Comparison of ENCODE assay signal across 18 cellular contexts in the genomic region with DNA sequence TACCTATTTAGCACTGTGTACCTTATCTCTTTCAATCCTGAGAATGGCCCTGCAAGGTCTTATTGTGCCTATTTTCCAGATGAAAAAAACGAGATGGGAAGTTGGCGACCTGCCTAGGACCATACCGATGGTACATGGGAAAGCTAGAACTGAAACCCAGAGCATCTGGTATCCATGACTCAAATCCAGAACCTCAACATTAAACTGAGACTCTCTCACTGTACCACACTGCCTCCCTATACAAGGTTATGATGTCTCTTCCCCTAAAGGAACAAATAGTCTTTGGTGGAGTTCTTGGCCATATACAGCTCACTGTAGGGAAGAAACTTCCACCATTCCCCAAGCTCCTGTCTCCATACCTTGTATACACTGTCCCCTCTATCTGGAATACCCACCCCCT.
DNase-seq lines count a peak whose midpoint lies in the region; ATAC-seq lines count a peak whose summit lies in the region.
"Had no signal": no experiment of that assay in that cellular context is flagged by ENCODE, and none has a peak within 500 bp of the region (broad histone marks: within the 10 kb centered on the region; RNA-seq: fewer than 3 reads in every experiment).

No MANE protein-coding gene starts in this region.

- H3K4me3 Mint-ChIP-seq in naive thymus-derived CD4-positive, alpha-beta T cell, result no peak overlapping the region
- H3K4me3 Mint-ChIP-seq: CD8-positive, alpha-beta T cell had no signal

- H3K27me3 Mint-ChIP-seq in naive thymus-derived CD4-positive, alpha-beta T cell, result peaks cover 9 to 24% (median 17%) of the 10 kb centered on the region in 5 donors

- ATAC-seq in GM19351 (IDR thresholded peaks at IDR 0.05; ENCODE audit: unreplicated experiment) (peak; percentile 60), HG02870 (IDR thresholded peaks at IDR 0.05; ENCODE audit: unreplicated experiment) (peak; percentile 58), HG03469 (IDR thresholded peaks at IDR 0.05; ENCODE audit: unreplicated experiment) (no peak), GM18517 (IDR thresholded peaks at IDR 0.05; ENCODE audit: unreplicated experiment) (no peak), HG02759 (IDR thresholded peaks at IDR 0.05; ENCODE audit: unreplicated experiment) (no peak)
- peak; percentile 4 for ATAC-seq in naive thymus-derived CD4-positive, alpha-beta T cell
- ATAC-seq: A549; CD8-positive, alpha-beta T cell; K562 had no signal

- CTCF ChIA-PET in naive thymus-derived CD4-positive, alpha-beta T cell (lab: Charles Lee), result no interaction called here

- H3K4me1 Mint-ChIP-seq in naive thymus-derived CD4-positive, alpha-beta T cell, result no peaks in the 10 kb centered on the region

- H3K9me3 ChIP-seq in naive thymus-derived CD4-positive, alpha-beta T cell (ENCODE audit: control insufficient read depth in 2 of 3, low read length in 3 of 3), result no peaks in the 10 kb centered on the region
- H3K9me3 ChIP-seq: A549, BE2C, HAP-1 had no signal

- H3K4me3 ChIP-seq in naive thymus-derived CD4-positive, alpha-beta T cell (ENCODE audit: low read length), result no peak overlapping the region
- H3K4me3 ChIP-seq: A549, HAP-1, K562 had no signal

- intact Hi-C loops in naive thymus-derived CD4-positive, alpha-beta T cell (cut with micrococcal nuclease), result no loop called here

- POLR2A ChIA-PET in naive thymus-derived CD4-positive, alpha-beta T cell (lab: Charles Lee), result no interaction called here

- H3K36me3 ChIP-seq in naive thymus-derived CD4-positive, alpha-beta T cell (ENCODE audit: control insufficient read depth in 2 of 3, insufficient read depth in 3 of 3, low read length in 3 of 3), result no peaks in the 10 kb centered on the region
- H3K36me3 ChIP-seq: BE2C, HAP-1 had no signal

- no peak overlapping the region for H3K27ac ChIP-seq in naive thymus-derived CD4-positive, alpha-beta T cell (ENCODE audit: low read depth, low read length)
- H3K27ac ChIP-seq: A549, C4-2B, HL-60 had no signal

- no peak overlapping the region for H3K27ac Mint-ChIP-seq in naive thymus-derived CD4-positive, alpha-beta T cell
- H3K27ac Mint-ChIP-seq: CD8-positive, alpha-beta T cell had no signal

- H3K36me3 Mint-ChIP-seq in naive thymus-derived CD4-positive, alpha-beta T cell, result no peaks in the 10 kb centered on the region
- H3K36me3 Mint-ChIP-seq: CD8-positive, alpha-beta T cell had no signal

- no peaks in the 10 kb centered on the region for H3K9me3 Mint-ChIP-seq in naive thymus-derived CD4-positive, alpha-beta T cell
- H3K9me3 Mint-ChIP-seq: CD8-positive, alpha-beta T cell had no signal

- no peaks in the 10 kb centered on the region for H3K27me3 ChIP-seq in naive thymus-derived CD4-positive, alpha-beta T cell (ENCODE audit: control insufficient read depth in 2 of 2, insufficient read depth in 2 of 2, low read length in 2 of 2)
- H3K27me3 ChIP-seq: BE2C had no signal

- DNase-seq in naive thymus-derived CD4-positive, alpha-beta T cell, result no peak
- DNase-seq: BE2C; CD8-positive, alpha-beta T cell; COR-L47; DMS153; DMS79 treated with DMSO at 0.1 percent for 48 hours; EL; Karpas-422 had no signal

- no peaks in the 10 kb centered on the region for H3K4me1 ChIP-seq in naive thymus-derived CD4-positive, alpha-beta T cell (ENCODE audit: control insufficient read depth in 2 of 2, insufficient read depth in 2 of 2, low read length in 2 of 2)
- H3K4me1 ChIP-seq: A549, BE2C, HAP-1 had no signal

Comparison
In these comparisons a context has a peak if more than half of its experiments do, and no peak if none do; other contexts are left out.
1. ATAC-seq: peak in GM19351 (single experiment), HG02870 (single experiment) and naive thymus-derived CD4-positive, alpha-beta T cell (single experiment); none in HG03469 (single experiment), GM18517 (single experiment) and HG02759 (single experiment).